Comparison of ENCODE assay signal across 23 cellular contexts in genomic region chr4:25051534-25051933, GRCh38. TPM values are rescaled to one million over a fixed set of nuclear protein-coding genes. Genes with fewer than 3 reads are reported as not detected.
DNase-seq lines count a peak whose midpoint lies in the region; ATAC-seq and TF ChIP-seq lines count a peak whose summit lies in the region.
"Had no signal": no experiment of that assay in that cellular context is flagged by ENCODE, and none has a peak within 500 bp of the region (broad histone marks: within the 10 kb centered on the region; RNA-seq: fewer than 3 reads in every experiment).

No MANE protein-coding gene starts in this region.

- no peaks in the 10 kb centered on the region for H3K36me3 Mint-ChIP-seq in activated T-helper 17 cell treated with anti-CD3 and anti-CD28 coated beads, Interleukin-2, amount 50 U/mL, for 72 hours (ENCODE audit: low read depth)
- H3K36me3 Mint-ChIP-seq: CD4-positive, alpha-beta memory T cell had no signal

- DNase-seq in HT1080 (ENCODE audit: low read depth) (peak; percentile 7), amniotic epithelial cell (ENCODE audit: low read depth) (peak; percentile 54), fibroblast of villous mesenchyme (ENCODE audit: low read depth) (peak; percentile 4), mesenteric fat pad (ENCODE audit: low spot score) (no peak)
- DNase-seq: Caco-2; CD4-positive, alpha-beta memory T cell; DMS 273 treated with DMSO at 0.1 percent for 48 hours; DMS79 treated with DMSO at 0.1 percent for 48 hours; GDM1; H9; KBM-7; NCI-H1105 treated with DMSO at 0.1 percent for 48 hours; NCI-H2029 treated with DMSO at 0.1 percent for 48 hours; NCI-H345; NCI-H524; NCI-H774; NK-92 treated with Interleukin-12 subunit alpha and Interleukin-12 subunit beta, amount 100 ng/mL, for 24 hours; Right ventricle myocardium superior had no signal

- H3K27ac Mint-ChIP-seq in activated T-helper 17 cell treated with anti-CD3 and anti-CD28 coated beads, Interleukin-2, amount 50 U/mL, for 72 hours = no peak overlapping the region
- H3K27ac Mint-ChIP-seq: CD4-positive, alpha-beta memory T cell had no signal

- H3K4me3 ChIP-seq in fibroblast of villous mesenchyme (ENCODE audit: low read depth, low read length) = no peak overlapping the region
- H3K4me3 ChIP-seq: BLaER1 treated with 17β-estradiol and CSF1 and Interleukin-3, amounts not matched to agents 10 nM and 100 nM had no signal

- peaks cover 26% of the 10 kb centered on the region for H3K27me3 Mint-ChIP-seq in activated T-helper 17 cell treated with anti-CD3 and anti-CD28 coated beads, Interleukin-2, amount 50 U/mL, for 72 hours

- no peak for ATAC-seq in activated T-helper 17 cell treated with anti-CD3 and anti-CD28 coated beads, Interleukin-2, amount 50 U/mL, for 72 hours (replicated peaks)
- ATAC-seq in HG03045 (IDR thresholded peaks at IDR 0.05; ENCODE audit: unreplicated experiment) (no peak), GM21723 (IDR thresholded peaks at IDR 0.05; ENCODE audit: unreplicated experiment) (no peak)
- ATAC-seq: HepG2 had no signal

- no peaks in the 10 kb centered on the region for H3K9me3 Mint-ChIP-seq in activated T-helper 17 cell treated with anti-CD3 and anti-CD28 coated beads, Interleukin-2, amount 50 U/mL, for 72 hours

- peaks cover 3% of the 10 kb centered on the region for H3K4me1 Mint-ChIP-seq in activated T-helper 17 cell treated with anti-CD3 and anti-CD28 coated beads, Interleukin-2, amount 50 U/mL, for 72 hours
- H3K4me1 Mint-ChIP-seq: CD4-positive, alpha-beta memory T cell; H9 had no signal

- no peak for TF ChIP-seq CTCF in fibroblast of villous mesenchyme (IDR thresholded peaks at IDR 0.05; ENCODE audit: insufficient read depth, low read depth, low read length)

- H3K4me3 Mint-ChIP-seq in activated T-helper 17 cell treated with anti-CD3 and anti-CD28 coated beads, Interleukin-2, amount 50 U/mL, for 72 hours = no peak overlapping the region
- H3K4me3 Mint-ChIP-seq: CD4-positive, alpha-beta memory T cell; H9 had no signal

RNA-seq across cellular contexts. Expression of gene LGI2, which starts 20.8 kb away (rescaled TPM):
- 0.67 and 1.8 TPM in 2 replicates for total RNA-seq in HT1080 (2014; rRNA removed; shearing (Covaris generic))
- 0.55 and 1.2 TPM in 2 replicates for polyA plus RNA-seq in HT1080 (2015; cell fraction: cytosol; rRNA removed)
- polyA plus RNA-seq in HT1080 (2015; cell fraction: nucleus; rRNA removed) = 0.16 and 0.79 TPM in 2 replicates
- total RNA-seq in fibroblast of villous mesenchyme = not detected in 2 replicates
- total RNA-seq in activated T-helper 17 cell treated with anti-CD3 and anti-CD28 coated beads, Interleukin-2, amount 50 U/mL, for 72 hours = not detected
- 6.1 TPM for total RNA-seq in mesenteric fat pad
- total RNA-seq: CD4-positive, alpha-beta memory T cell; HepG2 had no signal
- polyA plus RNA-seq: CD4-positive, alpha-beta memory T cell; HepG2 had no signal
